In genomic region chr11:12777208-12777874, GRCh38 we compare ENCODE assay signal across 13 cellular contexts.
DNase-seq lines count a peak whose midpoint lies in the region; FAIRE-seq and TF ChIP-seq lines count a peak whose summit lies in the region.
"Had no signal": no experiment of that assay in that cellular context is flagged by ENCODE, and none has a peak within 500 bp of the region (broad histone marks: within the 10 kb centered on the region; RNA-seq: fewer than 3 reads in every experiment).

No MANE protein-coding gene starts in this region.

- no peak overlapping the region for H3K27ac ChIP-seq in colonic mucosa
- H3K27ac ChIP-seq: 22Rv1, suprapubic skin had no signal

- H3K4me1 ChIP-seq in skeletal muscle satellite cell (ENCODE audit: control insufficient read depth, insufficient read depth, low read length) (peaks cover 53% of the 10 kb centered on the region), colonic mucosa (no peaks in the 10 kb centered on the region)

- intact Hi-C loops in colonic mucosa (cut with DNase I), result no loop called here

- H3K36me3 ChIP-seq in skeletal muscle satellite cell (ENCODE audit: insufficient read depth, low read length), result peaks cover 17% of the 10 kb centered on the region
- H3K36me3 ChIP-seq in colonic mucosa, result no peaks in the 10 kb centered on the region
- H3K36me3 ChIP-seq: suprapubic skin had no signal

- peak overlapping the region; percentile 45 for H3K9ac ChIP-seq in skeletal muscle satellite cell (ENCODE audit: low read depth, low read length)
- H3K9ac ChIP-seq in colonic mucosa (ENCODE audit: low read depth in 2 of 2, low read length in 2 of 2), result no peak overlapping the region

- no peaks in the 10 kb centered on the region for H3K27me3 ChIP-seq in skeletal muscle satellite cell (ENCODE audit: control insufficient read depth, insufficient read depth, low read length)
- H3K27me3 ChIP-seq in colonic mucosa, result no peaks in the 10 kb centered on the region
- H3K27me3 ChIP-seq: suprapubic skin had no signal

- H3K4me2 ChIP-seq in skeletal muscle satellite cell (ENCODE audit: low read length), result peak overlapping the region; percentile 51

- FAIRE-seq in frontal cortex (lab: Jason Lieb, UNC), result no peak
- FAIRE-seq: TTC549 had no signal

- TF ChIP-seq CTCF in fibroblast of villous mesenchyme (IDR thresholded peaks at IDR 0.05; ENCODE audit: insufficient read depth, low read depth, low read length), result no peak
- no peak for TF ChIP-seq CTCF in colonic mucosa (IDR thresholded peaks at IDR 0.05)

- no peak overlapping the region for H3K4me3 ChIP-seq in fibroblast of villous mesenchyme (ENCODE audit: low read depth, low read length)
- H3K4me3 ChIP-seq in skeletal muscle satellite cell (ENCODE audit: low read length), result no peak overlapping the region
- no peak overlapping the region for H3K4me3 ChIP-seq in colonic mucosa
- H3K4me3 ChIP-seq: suprapubic skin had no signal

- DNase-seq in DMS 273 (lab: John Stamatoyannopoulos, UW; ENCODE audit: unreplicated experiment), result peak; percentile 29
- no peak for DNase-seq in DMS 273 treated with DMSO at 0.1 percent for 48 hours (lab: John Stamatoyannopoulos, UW)
- DNase-seq in NCI-H748 treated with DMSO at 0.1 percent for 48 hours (lab: John Stamatoyannopoulos, UW), result peak; percentile 41
- DNase-seq in fibroblast of villous mesenchyme (ENCODE audit: low read depth), result peak; percentile 93
- no peak for DNase-seq in frontal cortex (ENCODE audit: low spot score in 2 of 2)
- no peak for DNase-seq in colonic mucosa
- DNase-seq in NOMO-1 (lab: John Stamatoyannopoulos, UW; ENCODE audit: unreplicated experiment in 2 of 2), result no peak
- DNase-seq: DMS79 treated with DMSO at 0.1 percent for 48 hours, NCI-H526 had no signal

- H3K9me3 ChIP-seq in skeletal muscle satellite cell (replicated peaks; ENCODE audit: low read length) (no peaks in the 10 kb centered on the region), colonic mucosa (no peaks in the 10 kb centered on the region)
- H3K9me3 ChIP-seq: suprapubic skin had no signal

Comparison
In these comparisons a context has a peak if more than half of its experiments do, and no peak if none do; other contexts are left out.
1. DNase-seq: peak in DMS 273 (single experiment), NCI-H748 treated with DMSO at 0.1 percent for 48 hours (single experiment) and fibroblast of villous mesenchyme (single experiment); none in DMS 273 treated with DMSO at 0.1 percent for 48 hours (single experiment), frontal cortex (0 of 2), colonic mucosa (single experiment) and NOMO-1 (0 of 2).